18 cellular contexts compared by ENCODE assay signal in genomic region chr1:177830531-177830930, GRCh38.
"Had no signal": no experiment of that assay in that cellular context is flagged by ENCODE, and none has a peak within 500 bp of the region (broad histone marks: within the 10 kb centered on the region; RNA-seq: fewer than 3 reads in every experiment).

No MANE protein-coding gene starts in this region.

- ATAC-seq: K562 had no signal

- DNase-seq: MV-4-11, NCI-H1048, NCI-H1105, NCI-H1417, NCI-H1436 treated with DMSO at 0.1 percent for 48 hours, NCI-H1694, NCI-H187 treated with DMSO at 0.1 percent for 48 hours, NCI-H2029 treated with DMSO at 0.1 percent for 48 hours, NCI-H2171 treated with DMSO at 0.1 percent for 48 hours, NCI-H345, NCI-H446 treated with DMSO at 0.1 percent for 48 hours, NCI-H510A treated with DMSO at 0.1 percent for 48 hours, NCI-H526, NCI-H748 treated with DMSO at 0.1 percent for 48 hours, Right ventricle myocardium superior, RPMI8226, SIG-M5 had no signal
